ENCODE assay signal across 24 cellular contexts in genomic region chr4:35025152-35025834, GRCh38.
"Had no signal": no experiment of that assay in that cellular context is flagged by ENCODE, and none has a peak within 500 bp of the region (broad histone marks: within the 10 kb centered on the region; RNA-seq: fewer than 3 reads in every experiment).

No MANE protein-coding gene starts in this region.

- H3K27ac ChIP-seq: foreskin keratinocyte, hepatocyte, left ventricle myocardium inferior, neural progenitor cell, ovary, right atrium auricular region, stomach, thoracic aorta, transverse colon, uterus had no signal

- H3K4me2 ChIP-seq: hepatocyte, neural progenitor cell had no signal

- H3K4me1 Mint-ChIP-seq: neural progenitor cell had no signal

- H3K4me3 ChIP-seq: hepatocyte, left ventricle myocardium inferior, lung, neural progenitor cell, ovary, right atrium auricular region, stomach, thoracic aorta, transverse colon, uterus had no signal

- H3K4me3 Mint-ChIP-seq: dendritic cell treated with granulocyte-macrophage colony-stimulating factor and Interleukin-4, amounts not matched to agents 40 ng/mL and 50 ng/mL, for 4 days; effector memory CD8-positive, alpha-beta T cell; natural killer cell treated with Interleukin-12 subunit alpha and Interleukin-12 subunit beta and Interleukin-15 and Interleukin-18, amount 100 ng/mL, for 72 hours; neural progenitor cell had no signal

- H3K27me3 ChIP-seq: foreskin keratinocyte, hepatocyte, neural progenitor cell, ovary, right atrium auricular region, stomach, transverse colon, uterus had no signal

- H3K27ac Mint-ChIP-seq: dendritic cell treated with granulocyte-macrophage colony-stimulating factor and Interleukin-4, amounts not matched to agents 40 ng/mL and 50 ng/mL, for 4 days; effector memory CD8-positive, alpha-beta T cell; natural killer cell treated with Interleukin-12 subunit alpha and Interleukin-12 subunit beta and Interleukin-15 and Interleukin-18, amount 100 ng/mL, for 72 hours; neural progenitor cell had no signal

- H3K9me3 ChIP-seq: left ventricle myocardium inferior, ovary, right atrium auricular region, thoracic aorta, transverse colon, uterus had no signal

- H3K36me3 ChIP-seq: left ventricle myocardium inferior, neural progenitor cell, ovary, right atrium auricular region, stomach, thoracic aorta, transverse colon, uterus had no signal

- H3K79me2 ChIP-seq: hepatocyte had no signal

- H3K9ac ChIP-seq: neural progenitor cell had no signal

- H2AFZ ChIP-seq: hepatocyte, neural progenitor cell had no signal

- H3K27me3 Mint-ChIP-seq: dendritic cell treated with granulocyte-macrophage colony-stimulating factor and Interleukin-4, amounts not matched to agents 40 ng/mL and 50 ng/mL, for 4 days; effector memory CD8-positive, alpha-beta T cell; natural killer cell treated with Interleukin-12 subunit alpha and Interleukin-12 subunit beta and Interleukin-15 and Interleukin-18, amount 100 ng/mL, for 72 hours had no signal

- H3K36me3 Mint-ChIP-seq: neural progenitor cell had no signal

- H3K4me1 ChIP-seq: foreskin keratinocyte, left ventricle myocardium inferior, neural progenitor cell, right atrium auricular region, stomach, transverse colon, uterus had no signal

- ATAC-seq: effector memory CD8-positive, alpha-beta T cell; foreskin keratinocyte; left cardiac atrium; natural killer cell treated with Interleukin-12 subunit alpha and Interleukin-12 subunit beta and Interleukin-15 and Interleukin-18, amount 100 ng/mL, for 72 hours had no signal

- DNase-seq: effector memory CD8-positive, alpha-beta T cell; foreskin keratinocyte; head of caudate nucleus; kidney; left cardiac atrium; left ventricle myocardium inferior; mesenchymal stem cell; midbrain; nucleus accumbens; ovary; small intestine; stimulated activated CD4-positive, alpha-beta T cell treated with anti-CD3 and anti-CD28 coated beads, Interleukin-12 subunit alpha, Interleukin-12 subunit beta, amount 100 ng/mL, for 4 hours; stimulated activated naive CD4-positive, alpha-beta T cell; stomach; substantia nigra; transverse colon; uterus had no signal
